ENCODE assay signal across 1 cellular context in the genomic region with DNA sequence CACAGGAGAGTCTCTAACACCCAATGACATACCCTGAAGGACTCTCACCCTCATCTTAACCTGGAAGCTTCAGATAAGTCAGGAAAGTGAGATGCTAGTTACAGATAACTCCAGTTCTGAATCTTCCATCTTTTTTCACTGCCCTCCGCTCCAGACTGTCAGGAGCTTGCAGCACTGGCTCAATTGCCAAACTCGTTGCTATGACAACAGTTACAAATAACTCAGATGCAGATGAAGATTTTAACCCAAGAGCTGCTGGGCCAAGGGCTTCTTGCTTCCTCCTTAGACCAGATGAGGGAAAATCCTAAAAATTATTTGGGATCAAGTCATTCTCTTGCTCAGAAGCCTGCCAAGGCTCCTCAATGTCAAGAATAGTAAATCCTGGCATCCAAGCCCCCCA.
TF ChIP-seq lines count a peak whose summit lies in the region.

No MANE protein-coding gene starts in this region.

TF ChIP-seq in GM23338, 12 proteins besides CTCF, POLR2A, EP300 and RAD21 (continued from another document):
- TF ChIP-seq, protein P1, sequence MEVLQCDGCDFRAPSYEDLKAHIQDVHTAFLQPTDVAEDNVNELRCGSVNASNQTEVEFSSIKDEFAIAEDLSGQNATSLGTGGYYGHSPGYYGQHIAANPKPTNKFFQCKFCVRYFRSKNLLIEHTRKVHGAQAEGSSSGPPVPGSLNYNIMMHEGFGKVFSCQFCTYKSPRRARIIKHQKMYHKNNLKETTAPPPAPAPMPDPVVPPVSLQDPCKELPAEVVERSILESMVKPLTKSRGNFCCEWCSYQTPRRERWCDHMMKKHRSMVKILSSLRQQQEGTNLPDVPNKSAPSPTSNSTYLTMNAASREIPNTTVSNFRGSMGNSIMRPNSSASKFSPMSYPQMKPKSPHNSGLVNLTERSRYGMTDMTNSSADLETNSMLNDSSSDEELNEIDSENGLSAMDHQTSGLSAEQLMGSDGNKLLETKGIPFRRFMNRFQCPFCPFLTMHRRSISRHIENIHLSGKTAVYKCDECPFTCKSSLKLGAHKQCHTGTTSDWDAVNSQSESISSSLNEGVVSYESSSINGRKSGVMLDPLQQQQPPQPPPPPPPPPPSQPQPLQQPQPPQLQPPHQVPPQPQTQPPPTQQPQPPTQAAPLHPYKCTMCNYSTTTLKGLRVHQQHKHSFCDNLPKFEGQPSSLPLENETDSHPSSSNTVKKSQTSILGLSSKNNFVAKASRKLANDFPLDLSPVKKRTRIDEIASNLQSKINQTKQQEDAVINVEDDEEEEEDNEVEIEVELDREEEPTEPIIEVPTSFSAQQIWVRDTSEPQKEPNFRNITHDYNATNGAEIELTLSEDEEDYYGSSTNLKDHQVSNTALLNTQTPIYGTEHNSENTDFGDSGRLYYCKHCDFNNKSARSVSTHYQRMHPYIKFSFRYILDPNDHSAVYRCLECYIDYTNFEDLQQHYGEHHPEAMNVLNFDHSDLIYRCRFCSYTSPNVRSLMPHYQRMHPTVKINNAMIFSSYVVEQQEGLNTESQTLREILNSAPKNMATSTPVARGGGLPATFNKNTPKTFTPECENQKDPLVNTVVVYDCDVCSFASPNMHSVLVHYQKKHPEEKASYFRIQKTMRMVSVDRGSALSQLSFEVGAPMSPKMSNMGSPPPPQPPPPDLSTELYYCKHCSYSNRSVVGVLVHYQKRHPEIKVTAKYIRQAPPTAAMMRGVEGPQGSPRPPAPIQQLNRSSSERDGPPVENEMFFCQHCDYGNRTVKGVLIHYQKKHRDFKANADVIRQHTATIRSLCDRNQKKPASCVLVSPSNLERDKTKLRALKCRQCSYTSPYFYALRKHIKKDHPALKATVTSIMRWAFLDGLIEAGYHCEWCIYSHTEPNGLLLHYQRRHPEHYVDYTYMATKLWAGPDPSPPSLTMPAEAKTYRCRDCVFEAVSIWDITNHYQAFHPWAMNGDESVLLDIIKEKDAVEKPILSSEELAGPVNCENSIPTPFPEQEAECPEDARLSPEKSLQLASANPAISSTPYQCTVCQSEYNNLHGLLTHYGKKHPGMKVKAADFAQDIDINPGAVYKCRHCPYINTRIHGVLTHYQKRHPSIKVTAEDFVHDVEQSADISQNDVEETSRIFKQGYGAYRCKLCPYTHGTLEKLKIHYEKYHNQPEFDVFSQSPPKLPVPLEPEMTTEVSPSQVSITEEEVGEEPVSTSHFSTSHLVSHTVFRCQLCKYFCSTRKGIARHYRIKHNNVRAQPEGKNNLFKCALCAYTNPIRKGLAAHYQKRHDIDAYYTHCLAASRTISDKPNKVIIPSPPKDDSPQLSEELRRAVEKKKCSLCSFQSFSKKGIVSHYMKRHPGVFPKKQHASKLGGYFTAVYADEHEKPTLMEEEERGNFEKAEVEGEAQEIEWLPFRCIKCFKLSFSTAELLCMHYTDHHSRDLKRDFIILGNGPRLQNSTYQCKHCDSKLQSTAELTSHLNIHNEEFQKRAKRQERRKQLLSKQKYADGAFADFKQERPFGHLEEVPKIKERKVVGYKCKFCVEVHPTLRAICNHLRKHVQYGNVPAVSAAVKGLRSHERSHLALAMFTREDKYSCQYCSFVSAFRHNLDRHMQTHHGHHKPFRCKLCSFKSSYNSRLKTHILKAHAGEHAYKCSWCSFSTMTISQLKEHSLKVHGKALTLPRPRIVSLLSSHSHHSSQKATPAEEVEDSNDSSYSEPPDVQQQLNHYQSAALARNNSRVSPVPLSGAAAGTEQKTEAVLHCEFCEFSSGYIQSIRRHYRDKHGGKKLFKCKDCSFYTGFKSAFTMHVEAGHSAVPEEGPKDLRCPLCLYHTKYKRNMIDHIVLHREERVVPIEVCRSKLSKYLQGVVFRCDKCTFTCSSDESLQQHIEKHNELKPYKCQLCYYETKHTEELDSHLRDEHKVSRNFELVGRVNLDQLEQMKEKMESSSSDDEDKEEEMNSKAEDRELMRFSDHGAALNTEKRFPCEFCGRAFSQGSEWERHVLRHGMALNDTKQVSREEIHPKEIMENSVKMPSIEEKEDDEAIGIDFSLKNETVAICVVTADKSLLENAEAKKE (CRISPR knock-in tag; IDR thresholded peaks at IDR 0.05) = no peak
- TF ChIP-seq JUNB (IDR thresholded peaks at IDR 0.05; ENCODE audit: unreplicated experiment) (no peak), ZNF114 (CRISPR knock-in tag; IDR thresholded peaks at IDR 0.05) (no peak), CREB1 (CRISPR knock-in tag; IDR thresholded peaks at IDR 0.05; ENCODE audit: low read depth) (no peak), EZH2 (IDR thresholded peaks at IDR 0.05; ENCODE audit: low read depth, unreplicated experiment) (no peak)
- TF ChIP-seq, protein P2, sequence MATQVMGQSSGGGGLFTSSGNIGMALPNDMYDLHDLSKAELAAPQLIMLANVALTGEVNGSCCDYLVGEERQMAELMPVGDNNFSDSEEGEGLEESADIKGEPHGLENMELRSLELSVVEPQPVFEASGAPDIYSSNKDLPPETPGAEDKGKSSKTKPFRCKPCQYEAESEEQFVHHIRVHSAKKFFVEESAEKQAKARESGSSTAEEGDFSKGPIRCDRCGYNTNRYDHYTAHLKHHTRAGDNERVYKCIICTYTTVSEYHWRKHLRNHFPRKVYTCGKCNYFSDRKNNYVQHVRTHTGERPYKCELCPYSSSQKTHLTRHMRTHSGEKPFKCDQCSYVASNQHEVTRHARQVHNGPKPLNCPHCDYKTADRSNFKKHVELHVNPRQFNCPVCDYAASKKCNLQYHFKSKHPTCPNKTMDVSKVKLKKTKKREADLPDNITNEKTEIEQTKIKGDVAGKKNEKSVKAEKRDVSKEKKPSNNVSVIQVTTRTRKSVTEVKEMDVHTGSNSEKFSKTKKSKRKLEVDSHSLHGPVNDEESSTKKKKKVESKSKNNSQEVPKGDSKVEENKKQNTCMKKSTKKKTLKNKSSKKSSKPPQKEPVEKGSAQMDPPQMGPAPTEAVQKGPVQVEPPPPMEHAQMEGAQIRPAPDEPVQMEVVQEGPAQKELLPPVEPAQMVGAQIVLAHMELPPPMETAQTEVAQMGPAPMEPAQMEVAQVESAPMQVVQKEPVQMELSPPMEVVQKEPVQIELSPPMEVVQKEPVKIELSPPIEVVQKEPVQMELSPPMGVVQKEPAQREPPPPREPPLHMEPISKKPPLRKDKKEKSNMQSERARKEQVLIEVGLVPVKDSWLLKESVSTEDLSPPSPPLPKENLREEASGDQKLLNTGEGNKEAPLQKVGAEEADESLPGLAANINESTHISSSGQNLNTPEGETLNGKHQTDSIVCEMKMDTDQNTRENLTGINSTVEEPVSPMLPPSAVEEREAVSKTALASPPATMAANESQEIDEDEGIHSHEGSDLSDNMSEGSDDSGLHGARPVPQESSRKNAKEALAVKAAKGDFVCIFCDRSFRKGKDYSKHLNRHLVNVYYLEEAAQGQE (IDR thresholded peaks at IDR 0.05; ENCODE audit: unreplicated experiment) = no peak
